Comparison of ENCODE assay signal across 29 cellular contexts in the genomic region with DNA sequence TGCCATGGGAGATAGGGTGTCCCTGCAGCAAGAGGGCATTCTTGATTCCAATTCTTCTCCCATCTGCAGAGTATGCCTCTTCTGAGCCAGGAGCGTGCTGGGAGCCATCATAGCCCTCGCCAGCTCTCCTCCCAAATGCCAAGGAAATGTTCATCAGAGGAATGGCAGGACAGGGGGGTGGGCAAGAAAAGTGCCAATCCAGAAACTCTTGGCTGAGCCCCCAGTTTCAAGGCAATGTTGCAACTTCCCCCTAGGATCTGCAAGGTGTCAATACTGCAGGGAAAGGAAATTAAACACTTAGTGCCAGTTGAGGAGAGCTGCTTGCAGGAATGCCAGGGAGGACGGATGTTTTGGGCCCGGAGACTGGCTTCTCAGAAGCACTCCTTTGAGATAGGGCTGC.
"Had no signal": no experiment of that assay in that cellular context is flagged by ENCODE, and none has a peak within 500 bp of the region (broad histone marks: within the 10 kb centered on the region; RNA-seq: fewer than 3 reads in every experiment).

No MANE protein-coding gene starts in this region.

- H3K36me3 ChIP-seq: esophagus muscularis mucosa, gastroesophageal sphincter, heart right ventricle, WERI-Rb-1 had no signal

- ATAC-seq: activated CD4-positive, CD25-positive, alpha-beta regulatory T cell treated with anti-CD3 and anti-CD28 coated beads, Interleukin-2, amount 50 U/mL, for 24 hours; activated CD8-positive, alpha-beta T cell treated with anti-CD3 and anti-CD28 coated beads for 36 hours; activated T-cell treated with anti-CD3 and anti-CD28 coated beads, Interleukin-2, amount 50 U/mL, for 4 hours; activated T-helper 17 cell treated with anti-CD3 and anti-CD28 coated beads, Interleukin-2, amount 50 U/mL, for 72 hours; effector memory CD8-positive, alpha-beta T cell; gastroesophageal sphincter; heart right ventricle; T-helper 17 cell had no signal

- H3K4me1 Mint-ChIP-seq: activated T-helper 17 cell treated with anti-CD3 and anti-CD28 coated beads, Interleukin-2, amount 50 U/mL, for 72 hours; T-helper 17 cell had no signal

- H3K27me3 Mint-ChIP-seq: activated CD8-positive, alpha-beta T cell treated with anti-CD3 and anti-CD28 coated beads for 36 hours; activated naive CD8-positive, alpha-beta T cell had no signal

- H3K4me3 Mint-ChIP-seq: activated B cell treated with CpG ODN at 0.5 μM for 24 hours; activated CD8-positive, alpha-beta T cell treated with anti-CD3 and anti-CD28 coated beads for 36 hours; activated naive CD8-positive, alpha-beta T cell; activated T-cell treated with anti-CD3 and anti-CD28 coated beads, Interleukin-2, amount 50 U/mL, for 4 hours; activated T-helper 17 cell treated with anti-CD3 and anti-CD28 coated beads, Interleukin-2, amount 50 U/mL, for 72 hours; effector memory CD8-positive, alpha-beta T cell; T-helper 17 cell; T-helper 2 cell treated with Interferon-gamma antibody and Interleukin-4, amounts not matched to agents 5 μg/mL and 100 μg/mL, for 36 hours had no signal

- H3K27me3 ChIP-seq: esophagus muscularis mucosa, heart right ventricle had no signal

- H3K4me3 ChIP-seq: esophagus muscularis mucosa, gastroesophageal sphincter, heart right ventricle had no signal

- H3K9me3 Mint-ChIP-seq: activated CD8-positive, alpha-beta T cell treated with anti-CD3 and anti-CD28 coated beads for 36 hours; activated T-helper 17 cell treated with anti-CD3 and anti-CD28 coated beads, Interleukin-2, amount 50 U/mL, for 72 hours; effector memory CD8-positive, alpha-beta T cell; T-helper 2 cell treated with Interferon-gamma antibody and Interleukin-4, amounts not matched to agents 5 μg/mL and 100 μg/mL, for 36 hours had no signal

- H3K27ac Mint-ChIP-seq: activated B cell treated with CpG ODN at 0.5 μM for 24 hours; activated CD8-positive, alpha-beta T cell treated with anti-CD3 and anti-CD28 coated beads for 36 hours; activated naive CD8-positive, alpha-beta T cell; activated T-helper 17 cell treated with anti-CD3 and anti-CD28 coated beads, Interleukin-2, amount 50 U/mL, for 72 hours; T-helper 17 cell; T-helper 2 cell treated with Interferon-gamma antibody and Interleukin-4, amounts not matched to agents 5 μg/mL and 100 μg/mL, for 36 hours had no signal

- DNase-seq: activated B cell treated with CpG ODN at 0.5 μM for 24 hours; activated CD4-positive, alpha-beta T cell treated with anti-CD3 and anti-CD28 coated beads for 48 hours; activated CD4-positive, alpha-beta T cell treated with anti-CD3 and anti-CD28 coated beads, Interleukin-2, amount 50 U/mL, for 1 hour; activated CD4-positive, alpha-beta T cell treated with anti-CD3 and anti-CD28 coated beads, Interleukin-2, amount 50 U/mL, for 48 hours; activated CD8-positive, alpha-beta memory T cell treated with anti-CD3 and anti-CD28 coated beads for 24 hours; activated CD8-positive, alpha-beta T cell treated with anti-CD3 and anti-CD28 coated beads for 36 hours; activated effector memory CD4-positive, alpha-beta T cell treated with Interleukin-2 at 50 U/mL for 16 hours; activated gamma-delta T cell treated with Interleukin-2 at 50 U/mL for 16 hours; activated naive CD4-positive, alpha-beta T cell treated with anti-CD3 and anti-CD28 coated beads, Interleukin-2, amount 50 U/mL, for 16 hours; activated naive CD4-positive, alpha-beta T cell treated with Interleukin-2 at 50 U/mL for 16 hours; activated T-cell treated with anti-CD3 and anti-CD28 coated beads, Interleukin-2, amount 50 U/mL, for 4 hours; amniotic stem cell; cortex of kidney; dermis blood vessel endothelial cell; effector CD4-positive, alpha-beta T cell; effector memory CD8-positive, alpha-beta T cell; erythroblast; foreskin melanocyte; heart right ventricle; T-helper 1 cell; T-helper 17 cell; T1000; WERI-Rb-1 had no signal

- H3K27ac ChIP-seq: esophagus muscularis mucosa, gastroesophageal sphincter, heart right ventricle, WERI-Rb-1 had no signal

- H3K9me3 ChIP-seq: esophagus muscularis mucosa, gastroesophageal sphincter, heart right ventricle had no signal

- H3K36me3 Mint-ChIP-seq: activated naive CD8-positive, alpha-beta T cell had no signal
